Comparison of ENCODE assay signal across 10 cellular contexts in the genomic region with DNA sequence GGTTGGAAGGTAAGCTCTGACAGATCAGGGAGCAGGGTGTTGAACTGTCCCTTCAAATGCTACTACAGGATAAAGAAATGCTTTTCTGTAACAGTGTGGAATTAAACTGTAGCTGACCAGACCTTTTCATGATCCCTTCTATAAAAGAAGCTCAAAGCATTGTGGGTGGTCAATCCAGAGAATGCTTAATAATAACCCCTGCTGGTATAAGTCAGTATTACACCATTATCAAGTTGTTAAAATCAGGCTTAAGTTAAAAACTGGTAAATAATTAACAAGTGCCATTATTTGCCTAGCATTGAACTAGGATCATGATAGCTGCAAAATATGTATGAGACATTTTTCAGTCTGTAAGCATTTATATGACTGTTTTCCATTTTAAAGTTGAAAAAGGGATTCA.
DNase-seq lines count a peak whose midpoint lies in the region; ATAC-seq, FAIRE-seq and TF ChIP-seq lines count a peak whose summit lies in the region.
"Had no signal": no experiment of that assay in that cellular context is flagged by ENCODE, and none has a peak within 500 bp of the region (broad histone marks: within the 10 kb centered on the region; RNA-seq: fewer than 3 reads in every experiment).

No MANE protein-coding gene starts in this region.

- H3K4me2 ChIP-seq in PC-3 (ENCODE audit: low read length), result no peak overlapping the region
- no peak overlapping the region for H3K4me2 ChIP-seq in keratinocyte (ENCODE audit: control insufficient read depth, extremely low read depth, insufficient read depth, low read depth, low read length)

- no TSS peak for BruUV-seq in PC-3 (replicated peaks; lab: Mats Ljungman, UMichigan)

- no peaks in the 10 kb centered on the region for H3F3A ChIP-seq in PC-3 (ENCODE audit: low read length, unreplicated experiment)

- no peaks in the 10 kb centered on the region for H3K9me3 Mint-ChIP-seq in activated naive CD4-positive, alpha-beta T cell treated with anti-CD3 and anti-CD28 coated beads, Interleukin-2, amount 10 ng/mL, durations not matched to agents 7 days and 5 days

- peaks cover 15% of the 10 kb centered on the region for H3K4me1 ChIP-seq in PC-3 (ENCODE audit: insufficient read depth, low read length)
- H3K4me1 ChIP-seq in keratinocyte (ENCODE audit: control insufficient read depth, extremely low read depth, insufficient read depth, low read length), result peaks cover 7% of the 10 kb centered on the region

- H3K79me2 ChIP-seq in PC-3 (ENCODE audit: low read length), result no peaks in the 10 kb centered on the region
- no peaks in the 10 kb centered on the region for H3K79me2 ChIP-seq in keratinocyte (ENCODE audit: control insufficient read depth, insufficient read depth, low read length)

- no peak overlapping the region for H3K4me3 Mint-ChIP-seq in activated naive CD4-positive, alpha-beta T cell treated with anti-CD3 and anti-CD28 coated beads, Interleukin-2, amount 10 ng/mL, durations not matched to agents 7 days and 5 days
- H3K4me3 Mint-ChIP-seq: IgD-negative memory B cell had no signal

- no peaks in the 10 kb centered on the region for H3K36me3 ChIP-seq in PC-3 (ENCODE audit: low read depth, low read length)
- H3K36me3 ChIP-seq in keratinocyte (ENCODE audit: control insufficient read depth in 2 of 2, extremely low read depth in 1 of 2, insufficient read depth in 2 of 2, low read length in 2 of 2), result no peaks in the 10 kb centered on the region
- H3K36me3 ChIP-seq: ovary had no signal

- H3K9me3 ChIP-seq in PC-3 (ENCODE audit: low read length), result no peaks in the 10 kb centered on the region
- H3K9me3 ChIP-seq in keratinocyte (ENCODE audit: control insufficient read depth, low read depth, low read length), result no peaks in the 10 kb centered on the region
- H3K9me3 ChIP-seq: ovary had no signal

- CTCF ChIA-PET in PC-3 (lab: Charles Lee), result no interaction called here
- CTCF ChIA-PET in activated naive CD4-positive, alpha-beta T cell treated with anti-CD3 and anti-CD28 coated beads, Interleukin-2, amount 10 ng/mL, durations not matched to agents 7 days and 5 days (lab: Charles Lee), result interaction anchor here (0.9 kb wide), 1 partner anchor 92 kb away, joined by 3 read pairs; no protein-coding TSS in a partner anchor

- H3K27ac ChIP-seq in PC-3 (ENCODE audit: low read length), result no peak overlapping the region
- H3K27ac ChIP-seq in keratinocyte (ENCODE audit: control insufficient read depth, insufficient read depth, low read length), result no peak overlapping the region
- H3K27ac ChIP-seq: ovary had no signal

- POLR2A ChIA-PET in PC-3 (lab: Charles Lee; ENCODE audit: unreplicated experiment), result no interaction called here

- no peaks in the 10 kb centered on the region for H3K9me2 ChIP-seq in PC-3 (replicated peaks; ENCODE audit: low read length)

- H2AFZ ChIP-seq in PC-3 (ENCODE audit: low read length), result no peak overlapping the region
- H2AFZ ChIP-seq in keratinocyte (ENCODE audit: control insufficient read depth, low read length), result no peak overlapping the region

- H3K27ac Mint-ChIP-seq in activated naive CD4-positive, alpha-beta T cell treated with anti-CD3 and anti-CD28 coated beads, Interleukin-2, amount 10 ng/mL, durations not matched to agents 7 days and 5 days, result no peak overlapping the region
- H3K27ac Mint-ChIP-seq: IgD-negative memory B cell had no signal

- no peaks in the 10 kb centered on the region for H3K4me1 Mint-ChIP-seq in activated naive CD4-positive, alpha-beta T cell treated with anti-CD3 and anti-CD28 coated beads, Interleukin-2, amount 10 ng/mL, durations not matched to agents 7 days and 5 days
- H3K4me1 Mint-ChIP-seq: IgD-negative memory B cell had no signal

- H3K9ac ChIP-seq in PC-3 (ENCODE audit: low read length) (no peak overlapping the region), keratinocyte (ENCODE audit: control insufficient read depth, extremely low read depth, insufficient read depth, low read length) (no peak overlapping the region)

- FAIRE-seq in keratinocyte (lab: Jason Lieb, UNC), result no peak
- no peak for FAIRE-seq in GM12892 (lab: Jason Lieb, UNC)

- H3K4me3 ChIP-seq in AG09309 (ENCODE audit: control insufficient read depth, low read depth, low read length), result no peak overlapping the region
- no peak overlapping the region for H3K4me3 ChIP-seq in PC-3 (ENCODE audit: low read length)
- no peak overlapping the region for H3K4me3 ChIP-seq in keratinocyte (ENCODE audit: control insufficient read depth in 2 of 3, extremely low read depth in 1 of 3, insufficient read depth in 2 of 3, low read depth in 1 of 3, low read length in 3 of 3)
- H3K4me3 ChIP-seq: ovary had no signal

- intact Hi-C loops in PC-3 (cut with micrococcal nuclease), result no loop called here

- no peaks in the 10 kb centered on the region for H3K36me3 Mint-ChIP-seq in activated naive CD4-positive, alpha-beta T cell treated with anti-CD3 and anti-CD28 coated beads, Interleukin-2, amount 10 ng/mL, durations not matched to agents 7 days and 5 days

- H3K27me3 ChIP-seq in PC-3 (ENCODE audit: low read length) (no peaks in the 10 kb centered on the region), keratinocyte (ENCODE audit: control insufficient read depth, extremely low read depth, insufficient read depth, low read length) (no peaks in the 10 kb centered on the region)
- H3K27me3 ChIP-seq: ovary had no signal

- no peaks in the 10 kb centered on the region for H3K9me1 ChIP-seq in keratinocyte (ENCODE audit: control insufficient read depth, extremely low read depth, insufficient read depth, low read length)

- H3K27me3 Mint-ChIP-seq in activated naive CD4-positive, alpha-beta T cell treated with anti-CD3 and anti-CD28 coated beads, Interleukin-2, amount 10 ng/mL, durations not matched to agents 7 days and 5 days, result no peaks in the 10 kb centered on the region
- H3K27me3 Mint-ChIP-seq: IgD-negative memory B cell had no signal

- H4K20me1 ChIP-seq in PC-3 (ENCODE audit: low read length) (no peaks in the 10 kb centered on the region), keratinocyte (ENCODE audit: control insufficient read depth, extremely low read depth, insufficient read depth, low read length) (no peaks in the 10 kb centered on the region)

- ATAC-seq in GM19395 (IDR thresholded peaks at IDR 0.05; ENCODE audit: unreplicated experiment) (peak; percentile 70), PC-3 (no peak), GM21737 (IDR thresholded peaks at IDR 0.05; ENCODE audit: unreplicated experiment) (no peak)

- no peak for TF ChIP-seq POLR2A in GM12892 (IDR thresholded peaks at IDR 0.05; ENCODE audit: low read depth, low read length)

- DNase-seq in AG09309 (ENCODE audit: low read depth) (no peak), PC-3 (peak; percentile 46), keratinocyte (ENCODE audit: low read depth, low spot score) (no peak), GM19238 (ENCODE audit: insufficient read length, low spot score) (no peak), GM12892 (ENCODE audit: insufficient read length) (no peak)
- DNase-seq in activated naive CD4-positive, alpha-beta T cell treated with anti-CD3 and anti-CD28 coated beads, Interleukin-2, amount 10 ng/mL, durations not matched to agents 7 days and 5 days, result no peak
- DNase-seq: ovary had no signal

- TF ChIP-seq CTCF in AG09309 (IDR thresholded peaks at IDR 0.05; ENCODE audit: control insufficient read depth, insufficient read depth, low read depth, low read length, missing control alignments), result peak; percentile 7
- TF ChIP-seq CTCF in PC-3 (conservative IDR thresholded peaks at IDR 0.05; ENCODE audit: low read depth, low read length), result peak; percentile 65
- TF ChIP-seq CTCF in keratinocyte (optimal IDR thresholded peaks at IDR 0.05 in 1 of 3, IDR thresholded peaks at IDR 0.05 in 1 of 3, conservative IDR thresholded peaks at IDR 0.05 in 1 of 3; ENCODE audit: extremely low read depth in 1 of 3, insufficient read depth in 2 of 3, low read length in 3 of 3), result peak in 2 of 3 experiments; percentile 40 to 43

- dilution Hi-C loops in keratinocyte (cut with MboI; ENCODE audit: extremely low pct_ligation_motif_present, low sequenced_read_pairs), result no loop called here

Comparison
In these comparisons a context has a peak if more than half of its experiments do, and no peak if none do; other contexts are left out.
1. CTCF ChIP-seq: peak in every context shown above with its lines; median percentile 65 in PC-3; 42 in keratinocyte; 7 in AG09309.